ENCODE assay signal across 1 cellular context in the genomic region with DNA sequence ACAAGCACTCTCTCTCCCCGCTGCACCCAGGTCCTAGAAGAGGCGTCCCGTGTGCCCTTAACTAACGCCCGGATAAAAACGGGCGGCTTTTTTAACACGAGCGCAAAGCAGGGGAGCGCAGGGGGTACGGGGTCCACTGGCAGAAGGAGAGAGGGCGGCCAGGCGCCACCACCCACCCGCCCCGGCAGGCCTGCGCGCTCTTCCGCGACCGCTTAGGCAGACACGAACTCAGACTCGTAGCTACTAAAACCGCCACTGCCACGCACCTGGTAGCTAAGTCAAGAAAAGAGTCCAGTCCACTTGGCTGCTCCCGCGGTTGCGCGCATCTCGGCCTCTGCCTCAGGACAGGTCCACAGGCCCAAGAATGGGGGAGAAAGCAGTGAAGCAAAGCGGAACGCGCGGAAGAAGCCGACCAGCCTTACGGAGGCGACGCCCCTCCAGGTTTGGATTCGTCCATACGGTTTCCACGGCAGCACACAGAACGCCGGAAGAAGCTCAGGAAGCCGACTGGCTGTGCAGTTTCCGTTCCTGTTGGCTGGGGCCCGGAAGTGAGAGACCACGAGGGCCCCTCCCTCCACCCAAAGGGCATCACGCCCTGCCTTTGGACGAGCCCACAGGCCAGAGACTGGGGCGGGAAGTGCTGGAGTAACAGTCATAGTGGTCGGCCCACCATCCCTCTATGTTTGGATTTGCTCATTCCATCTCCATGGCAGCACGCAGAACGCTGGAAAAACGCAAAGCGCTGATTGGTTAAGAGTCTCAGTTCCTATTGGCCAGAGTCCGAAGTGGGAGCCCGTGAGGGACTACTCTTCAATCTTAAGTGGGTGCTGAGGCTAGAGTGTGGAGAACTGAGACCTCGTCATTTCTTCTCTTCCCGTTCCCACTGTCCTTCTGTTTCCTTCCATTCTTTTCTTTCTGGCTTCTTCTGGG.
TF ChIP-seq lines count a peak whose summit lies in the region.

A gene (minus strand): TSS at position 354 of the 930 bp plus-strand sequence. CDS start 7,344 bp downstream, outside the sequence.

TF ChIP-seq in K562, 482 proteins besides CTCF, POLR2A, EP300 and RAD21 (continued from another document and continues in another):
- TF ChIP-seq ZNF57 (CRISPR knock-in tag; IDR thresholded peaks at IDR 0.05) (no peak), CBX2 (IDR thresholded peaks at IDR 0.05; ENCODE audit: insufficient read depth, low read length, poor library complexity, severe bottlenecking) (no peak), TSC22D4 (tag; IDR thresholded peaks at IDR 0.05) (no peak), MEF2A (IDR thresholded peaks at IDR 0.05; ENCODE audit: control insufficient read depth, low read depth, low read length) (no peak), MAFF (IDR thresholded peaks at IDR 0.05; ENCODE audit: low read length) (peak; percentile 79), ZZZ3 (IDR thresholded peaks at IDR 0.05) (no peak), SIRT6 (IDR thresholded peaks at IDR 0.05; ENCODE audit: low read depth, low read length) (no peak), MYBL2 (IDR thresholded peaks at IDR 0.05; ENCODE audit: low read depth) (no peak), MYBL2 (CRISPR knock-in tag; IDR thresholded peaks at IDR 0.05; ENCODE audit: borderline replicate concordance) (no peak), NFIX (CRISPR knock-in tag; IDR thresholded peaks at IDR 0.05; ENCODE audit: low read depth) (no peak), ZNF311 (CRISPR knock-in tag; IDR thresholded peaks at IDR 0.05) (no peak), TAF15 (IDR thresholded peaks at IDR 0.05; ENCODE audit: low read depth, low read length) (no peak), GTF2E2 (tag; IDR thresholded peaks at IDR 0.05) (no peak), ZNF561 (CRISPR knock-in tag; conservative IDR thresholded peaks at IDR 0.05) (no peak), SMAD2 (IDR thresholded peaks at IDR 0.05; ENCODE audit: low read depth, low read length) (no peak), ZNF695 (CRISPR knock-in tag; IDR thresholded peaks at IDR 0.05) (no peak), CBFB (CRISPR knock-in tag; IDR thresholded peaks at IDR 0.05) (no peak), SMAD4 (CRISPR knock-in tag; conservative IDR thresholded peaks at IDR 0.05) (peak; percentile 41; the same call in 1 of the 2 replicates), PHF21A (IDR thresholded peaks at IDR 0.05; ENCODE audit: borderline replicate concordance, low read depth) (no peak), MEF2D (tag; conservative IDR thresholded peaks at IDR 0.05; ENCODE audit: low read depth) (no peak), XRCC4 (IDR thresholded peaks at IDR 0.05; ENCODE audit: extremely low read depth, insufficient read depth, insufficient read length) (no peak), EWSR1 (IDR thresholded peaks at IDR 0.05; ENCODE audit: borderline replicate concordance, low read depth, partially characterized antibody) (no peak), CREB1 (IDR thresholded peaks at IDR 0.05) (peak; percentile 90), CREB1 (CRISPR knock-in tag; IDR thresholded peaks at IDR 0.05) (peak; percentile 91), ZFX (CRISPR knock-in tag; IDR thresholded peaks at IDR 0.05) (peak; percentile 62), ZNF282 (CRISPR knock-in tag; IDR thresholded peaks at IDR 0.05) (no peak), ZNF785 (CRISPR knock-in tag; IDR thresholded peaks at IDR 0.05) (no peak), ZNF12 (CRISPR knock-in tag; IDR thresholded peaks at IDR 0.05) (no peak), STAG1 (CRISPR knock-in tag; IDR thresholded peaks at IDR 0.05; ENCODE audit: borderline replicate concordance) (no peak), HMG20B (CRISPR knock-in tag; IDR thresholded peaks at IDR 0.05) (no peak), ZNF707 (CRISPR knock-in tag; conservative IDR thresholded peaks at IDR 0.05) (no peak), RBM25 (IDR thresholded peaks at IDR 0.05; ENCODE audit: low read depth, low read length, severe bottlenecking) (peak; percentile 68), ZSCAN32 (CRISPR knock-in tag; IDR thresholded peaks at IDR 0.05) (no peak), PML (IDR thresholded peaks at IDR 0.05; ENCODE audit: low read length) (no peak), RBBP5 (IDR thresholded peaks at IDR 0.05; ENCODE audit: borderline replicate concordance, insufficient read depth, low read length, poor library complexity, severe bottlenecking) (peak; percentile 38), ZNF134 (CRISPR knock-in tag; conservative IDR thresholded peaks at IDR 0.05) (no peak)
- TF ChIP-seq, protein P1, sequence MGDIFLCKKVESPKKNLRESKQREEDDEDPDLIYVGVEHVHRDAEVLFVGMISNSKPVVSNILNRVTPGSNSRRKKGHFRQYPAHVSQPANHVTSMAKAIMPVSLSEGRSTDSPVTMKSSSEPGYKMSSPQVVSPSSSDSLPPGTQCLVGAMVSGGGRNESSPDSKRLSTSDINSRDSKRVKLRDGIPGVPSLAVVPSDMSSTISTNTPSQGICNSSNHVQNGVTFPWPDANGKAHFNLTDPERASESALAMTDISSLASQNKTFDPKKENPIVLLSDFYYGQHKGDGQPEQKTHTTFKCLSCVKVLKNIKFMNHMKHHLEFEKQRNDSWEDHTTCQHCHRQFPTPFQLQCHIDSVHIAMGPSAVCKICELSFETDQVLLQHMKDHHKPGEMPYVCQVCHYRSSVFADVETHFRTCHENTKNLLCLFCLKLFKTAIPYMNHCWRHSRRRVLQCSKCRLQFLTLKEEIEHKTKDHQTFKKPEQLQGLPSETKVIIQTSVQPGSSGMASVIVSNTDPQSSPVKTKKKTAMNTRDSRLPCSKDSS (IDR thresholded peaks at IDR 0.05; ENCODE audit: low read depth, partially characterized antibody): no peak
- TF ChIP-seq, protein P2, sequence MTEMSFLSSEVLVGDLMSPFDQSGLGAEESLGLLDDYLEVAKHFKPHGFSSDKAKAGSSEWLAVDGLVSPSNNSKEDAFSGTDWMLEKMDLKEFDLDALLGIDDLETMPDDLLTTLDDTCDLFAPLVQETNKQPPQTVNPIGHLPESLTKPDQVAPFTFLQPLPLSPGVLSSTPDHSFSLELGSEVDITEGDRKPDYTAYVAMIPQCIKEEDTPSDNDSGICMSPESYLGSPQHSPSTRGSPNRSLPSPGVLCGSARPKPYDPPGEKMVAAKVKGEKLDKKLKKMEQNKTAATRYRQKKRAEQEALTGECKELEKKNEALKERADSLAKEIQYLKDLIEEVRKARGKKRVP (CRISPR knock-in tag; IDR thresholded peaks at IDR 0.05): no peak
- TF ChIP-seq, protein P3, sequence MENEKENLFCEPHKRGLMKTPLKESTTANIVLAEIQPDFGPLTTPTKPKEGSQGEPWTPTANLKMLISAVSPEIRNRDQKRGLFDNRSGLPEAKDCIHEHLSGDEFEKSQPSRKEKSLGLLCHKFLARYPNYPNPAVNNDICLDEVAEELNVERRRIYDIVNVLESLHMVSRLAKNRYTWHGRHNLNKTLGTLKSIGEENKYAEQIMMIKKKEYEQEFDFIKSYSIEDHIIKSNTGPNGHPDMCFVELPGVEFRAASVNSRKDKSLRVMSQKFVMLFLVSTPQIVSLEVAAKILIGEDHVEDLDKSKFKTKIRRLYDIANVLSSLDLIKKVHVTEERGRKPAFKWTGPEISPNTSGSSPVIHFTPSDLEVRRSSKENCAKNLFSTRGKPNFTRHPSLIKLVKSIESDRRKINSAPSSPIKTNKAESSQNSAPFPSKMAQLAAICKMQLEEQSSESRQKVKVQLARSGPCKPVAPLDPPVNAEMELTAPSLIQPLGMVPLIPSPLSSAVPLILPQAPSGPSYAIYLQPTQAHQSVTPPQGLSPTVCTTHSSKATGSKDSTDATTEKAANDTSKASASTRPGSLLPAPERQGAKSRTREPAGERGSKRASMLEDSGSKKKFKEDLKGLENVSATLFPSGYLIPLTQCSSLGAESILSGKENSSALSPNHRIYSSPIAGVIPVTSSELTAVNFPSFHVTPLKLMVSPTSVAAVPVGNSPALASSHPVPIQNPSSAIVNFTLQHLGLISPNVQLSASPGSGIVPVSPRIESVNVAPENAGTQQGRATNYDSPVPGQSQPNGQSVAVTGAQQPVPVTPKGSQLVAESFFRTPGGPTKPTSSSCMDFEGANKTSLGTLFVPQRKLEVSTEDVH (IDR thresholded peaks at IDR 0.05; ENCODE audit: low read depth, partially characterized antibody): peak; percentile 98
- TF ChIP-seq, protein P4, sequence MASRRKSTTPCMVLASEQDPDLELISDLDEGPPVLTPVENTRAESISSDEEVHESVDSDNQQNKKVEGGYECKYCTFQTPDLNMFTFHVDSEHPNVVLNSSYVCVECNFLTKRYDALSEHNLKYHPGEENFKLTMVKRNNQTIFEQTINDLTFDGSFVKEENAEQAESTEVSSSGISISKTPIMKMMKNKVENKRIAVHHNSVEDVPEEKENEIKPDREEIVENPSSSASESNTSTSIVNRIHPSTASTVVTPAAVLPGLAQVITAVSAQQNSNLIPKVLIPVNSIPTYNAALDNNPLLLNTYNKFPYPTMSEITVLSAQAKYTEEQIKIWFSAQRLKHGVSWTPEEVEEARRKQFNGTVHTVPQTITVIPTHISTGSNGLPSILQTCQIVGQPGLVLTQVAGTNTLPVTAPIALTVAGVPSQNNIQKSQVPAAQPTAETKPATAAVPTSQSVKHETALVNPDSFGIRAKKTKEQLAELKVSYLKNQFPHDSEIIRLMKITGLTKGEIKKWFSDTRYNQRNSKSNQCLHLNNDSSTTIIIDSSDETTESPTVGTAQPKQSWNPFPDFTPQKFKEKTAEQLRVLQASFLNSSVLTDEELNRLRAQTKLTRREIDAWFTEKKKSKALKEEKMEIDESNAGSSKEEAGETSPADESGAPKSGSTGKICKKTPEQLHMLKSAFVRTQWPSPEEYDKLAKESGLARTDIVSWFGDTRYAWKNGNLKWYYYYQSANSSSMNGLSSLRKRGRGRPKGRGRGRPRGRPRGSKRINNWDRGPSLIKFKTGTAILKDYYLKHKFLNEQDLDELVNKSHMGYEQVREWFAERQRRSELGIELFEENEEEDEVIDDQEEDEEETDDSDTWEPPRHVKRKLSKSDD (conservative IDR thresholded peaks at IDR 0.05; ENCODE audit: low read length): no peak
- TF ChIP-seq, protein P5, sequence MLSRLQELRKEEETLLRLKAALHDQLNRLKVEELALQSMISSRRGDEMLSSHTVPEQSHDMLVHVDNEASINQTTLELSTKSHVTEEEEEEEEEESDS (CRISPR knock-in tag; IDR thresholded peaks at IDR 0.05): no peak
- TF ChIP-seq, protein P6, sequence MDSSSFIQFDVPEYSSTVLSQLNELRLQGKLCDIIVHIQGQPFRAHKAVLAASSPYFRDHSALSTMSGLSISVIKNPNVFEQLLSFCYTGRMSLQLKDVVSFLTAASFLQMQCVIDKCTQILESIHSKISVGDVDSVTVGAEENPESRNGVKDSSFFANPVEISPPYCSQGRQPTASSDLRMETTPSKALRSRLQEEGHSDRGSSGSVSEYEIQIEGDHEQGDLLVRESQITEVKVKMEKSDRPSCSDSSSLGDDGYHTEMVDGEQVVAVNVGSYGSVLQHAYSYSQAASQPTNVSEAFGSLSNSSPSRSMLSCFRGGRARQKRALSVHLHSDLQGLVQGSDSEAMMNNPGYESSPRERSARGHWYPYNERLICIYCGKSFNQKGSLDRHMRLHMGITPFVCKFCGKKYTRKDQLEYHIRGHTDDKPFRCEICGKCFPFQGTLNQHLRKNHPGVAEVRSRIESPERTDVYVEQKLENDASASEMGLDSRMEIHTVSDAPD (CRISPR knock-in tag; IDR thresholded peaks at IDR 0.05): no peak
- TF ChIP-seq, protein P7, sequence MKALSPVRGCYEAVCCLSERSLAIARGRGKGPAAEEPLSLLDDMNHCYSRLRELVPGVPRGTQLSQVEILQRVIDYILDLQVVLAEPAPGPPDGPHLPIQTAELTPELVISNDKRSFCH (CRISPR knock-in tag; IDR thresholded peaks at IDR 0.05): no peak
- TF ChIP-seq, protein P7 (tag; IDR thresholded peaks at IDR 0.05): 0 out of 2 replicates have a peak, but pooled peaks have one; percentile 59
- TF ChIP-seq, protein P8, sequence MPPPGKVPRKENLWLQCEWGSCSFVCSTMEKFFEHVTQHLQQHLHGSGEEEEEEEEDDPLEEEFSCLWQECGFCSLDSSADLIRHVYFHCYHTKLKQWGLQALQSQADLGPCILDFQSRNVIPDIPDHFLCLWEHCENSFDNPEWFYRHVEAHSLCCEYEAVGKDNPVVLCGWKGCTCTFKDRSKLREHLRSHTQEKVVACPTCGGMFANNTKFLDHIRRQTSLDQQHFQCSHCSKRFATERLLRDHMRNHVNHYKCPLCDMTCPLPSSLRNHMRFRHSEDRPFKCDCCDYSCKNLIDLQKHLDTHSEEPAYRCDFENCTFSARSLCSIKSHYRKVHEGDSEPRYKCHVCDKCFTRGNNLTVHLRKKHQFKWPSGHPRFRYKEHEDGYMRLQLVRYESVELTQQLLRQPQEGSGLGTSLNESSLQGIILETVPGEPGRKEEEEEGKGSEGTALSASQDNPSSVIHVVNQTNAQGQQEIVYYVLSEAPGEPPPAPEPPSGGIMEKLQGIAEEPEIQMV (tag; conservative IDR thresholded peaks at IDR 0.05; ENCODE audit: low read depth): no peak
- TF ChIP-seq, protein P9, sequence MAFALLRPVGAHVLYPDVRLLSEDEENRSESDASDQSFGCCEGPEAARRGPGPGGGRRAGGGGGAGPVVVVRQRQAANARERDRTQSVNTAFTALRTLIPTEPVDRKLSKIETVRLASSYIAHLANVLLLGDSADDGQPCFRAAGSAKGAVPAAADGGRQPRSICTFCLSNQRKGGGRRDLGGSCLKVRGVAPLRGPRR (CRISPR knock-in tag; IDR thresholded peaks at IDR 0.05): no peak
- TF ChIP-seq, protein P10, sequence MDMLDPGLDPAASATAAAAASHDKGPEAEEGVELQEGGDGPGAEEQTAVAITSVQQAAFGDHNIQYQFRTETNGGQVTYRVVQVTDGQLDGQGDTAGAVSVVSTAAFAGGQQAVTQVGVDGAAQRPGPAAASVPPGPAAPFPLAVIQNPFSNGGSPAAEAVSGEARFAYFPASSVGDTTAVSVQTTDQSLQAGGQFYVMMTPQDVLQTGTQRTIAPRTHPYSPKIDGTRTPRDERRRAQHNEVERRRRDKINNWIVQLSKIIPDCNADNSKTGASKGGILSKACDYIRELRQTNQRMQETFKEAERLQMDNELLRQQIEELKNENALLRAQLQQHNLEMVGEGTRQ (CRISPR knock-in tag; IDR thresholded peaks at IDR 0.05): peak; percentile 59
- TF ChIP-seq, protein P11, sequence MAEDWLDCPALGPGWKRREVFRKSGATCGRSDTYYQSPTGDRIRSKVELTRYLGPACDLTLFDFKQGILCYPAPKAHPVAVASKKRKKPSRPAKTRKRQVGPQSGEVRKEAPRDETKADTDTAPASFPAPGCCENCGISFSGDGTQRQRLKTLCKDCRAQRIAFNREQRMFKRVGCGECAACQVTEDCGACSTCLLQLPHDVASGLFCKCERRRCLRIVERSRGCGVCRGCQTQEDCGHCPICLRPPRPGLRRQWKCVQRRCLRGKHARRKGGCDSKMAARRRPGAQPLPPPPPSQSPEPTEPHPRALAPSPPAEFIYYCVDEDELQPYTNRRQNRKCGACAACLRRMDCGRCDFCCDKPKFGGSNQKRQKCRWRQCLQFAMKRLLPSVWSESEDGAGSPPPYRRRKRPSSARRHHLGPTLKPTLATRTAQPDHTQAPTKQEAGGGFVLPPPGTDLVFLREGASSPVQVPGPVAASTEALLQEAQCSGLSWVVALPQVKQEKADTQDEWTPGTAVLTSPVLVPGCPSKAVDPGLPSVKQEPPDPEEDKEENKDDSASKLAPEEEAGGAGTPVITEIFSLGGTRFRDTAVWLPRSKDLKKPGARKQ (CRISPR knock-in tag; IDR thresholded peaks at IDR 0.05): no peak
